ENCODE assay signal across 8 cellular contexts in the genomic region with DNA sequence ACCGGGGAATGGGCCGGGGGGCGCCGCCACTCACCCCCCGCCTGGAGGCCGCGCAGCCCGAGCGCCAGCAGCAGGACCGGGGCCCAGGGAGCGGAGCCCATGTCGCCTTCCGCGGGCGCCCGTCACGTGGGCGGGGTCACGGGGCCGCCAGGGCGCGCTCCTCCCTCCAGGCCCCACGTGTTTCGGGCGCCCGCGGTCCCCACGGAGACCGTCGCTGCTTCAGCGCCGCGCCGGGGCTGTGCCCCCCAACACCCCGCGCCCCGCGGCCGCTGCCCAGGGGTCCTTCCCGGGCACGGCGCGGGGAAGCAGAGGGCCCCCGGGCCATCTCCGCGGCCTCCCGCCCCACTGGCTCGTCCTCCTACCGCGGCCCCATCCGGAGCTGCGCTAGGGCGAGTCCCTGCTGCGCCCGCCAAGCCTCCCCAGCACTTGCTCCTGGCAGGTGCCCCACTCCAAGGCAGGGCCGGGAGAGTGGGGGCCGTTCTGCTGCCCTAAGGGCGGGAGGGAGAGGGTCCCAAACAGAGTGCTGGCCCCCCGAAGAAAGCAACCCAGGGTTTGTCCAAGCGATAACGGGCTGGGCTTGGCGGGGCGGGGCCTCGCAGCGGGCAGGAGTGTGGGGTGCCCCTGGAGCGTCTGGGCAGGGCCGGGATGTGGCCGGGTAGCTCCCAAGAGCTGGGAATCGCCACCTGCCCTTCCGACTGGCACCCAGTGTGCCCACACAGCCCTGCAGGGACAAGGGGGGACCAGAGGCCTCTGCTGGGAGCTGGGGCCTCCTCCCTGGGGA. TPM values are rescaled to one million over a fixed set of nuclear protein-coding genes. Genes with fewer than 3 reads are reported as not detected.
DNase-seq lines count a peak whose midpoint lies in the region; ATAC-seq and TF ChIP-seq lines count a peak whose summit lies in the region.

Gene DPP7 (minus strand): TSS at position 121 of the 781 bp plus-strand sequence. CDS start 20 bp downstream, at position 101.

- TF ChIP-seq RAD21 in liver (IDR thresholded peaks at IDR 0.05), result no peak

- no peak within 1 kb of the TSS for H3K9ac ChIP-seq in liver (ENCODE audit: low read depth in 1 of 2, low read length in 2 of 2)

- DNase-seq in GM10248 (ENCODE audit: extremely low spot score), result peak; percentile 94
- peak; percentile 92 for DNase-seq in H7
- DNase-seq in NCI-H1930 (lab: John Stamatoyannopoulos, UW), result peak; percentile 42 to 50
- DNase-seq in activated CD4-positive, alpha-beta T cell treated with anti-CD3 and anti-CD28 coated beads for 4 hours, result peak; percentile 75 to 82
- peak; percentile 78 for DNase-seq in stimulated activated CD4-positive, alpha-beta T cell treated with anti-CD3 and anti-CD28 coated beads, Interleukin-4, amount 100 ng/mL, for 24 hours

- H3K27me3 ChIP-seq in H7 (ENCODE audit: control insufficient read depth, insufficient read depth, low read length), result peaks cover 26% of the 10 kb centered on the region
- H3K27me3 ChIP-seq in liver (ENCODE audit: control insufficient read depth in 4 of 4, insufficient read depth in 4 of 4, low read length in 3 of 4), result no peaks in the 10 kb centered on the region

- H3K4me3 ChIP-seq in H7 (ENCODE audit: insufficient read depth, low read depth, low read length) (peak within 1 kb of the TSS; percentile 40), liver (ENCODE audit: low read depth in 1 of 3, low read length in 3 of 3) (peak within 1 kb of the TSS in 2 of 3 donors; percentile 47 to 75)

- H3K27ac ChIP-seq in cingulate gyrus (ENCODE audit: low read depth, low read length), result peak within 1 kb of the TSS; percentile 14
- no peak within 1 kb of the TSS for H3K27ac ChIP-seq in liver (ENCODE audit: low read depth in 1 of 2, low read length in 2 of 2)

- TF ChIP-seq CTCF in GM10248 (IDR thresholded peaks at IDR 0.05; ENCODE audit: control extremely low read depth, extremely low read depth, low read depth, missing control alignments) (no peak), liver (IDR thresholded peaks at IDR 0.05; ENCODE audit: low read depth, low read length, missing input control) (no peak)

- H3K9me3 ChIP-seq in liver (ENCODE audit: control insufficient read depth in 4 of 4, low read length in 3 of 4), result no peaks in the 10 kb centered on the region

- CTCF ChIA-PET in GM10248 (lab: Yijun Ruan, JAX), result interaction anchor here (1.0 to 1.7 kb wide), 4 partner anchors 19 to 128 kb away, joined by 3 to 8 read pairs (median 4); partner anchors contain the start of gene RNF224

- 8% methylated on average over 70 of the region's 70 CpGs for WGBS in liver

- no peak for ATAC-seq in HG02938 (IDR thresholded peaks at IDR 0.05; ENCODE audit: unreplicated experiment)

- POLR2A ChIA-PET in GM10248 (lab: Yijun Ruan, JAX), result interaction anchor here (1.0 to 1.1 kb wide), 2 partner anchors 36 to 126 kb away, joined by 4 to 21 read pairs; partner anchors contain the start of gene TUBB4B

- peaks cover 4 to 7% (median 5%) of the 10 kb centered on the region in 4 donors for H3K4me1 ChIP-seq in liver (ENCODE audit: control insufficient read depth in 4 of 4, insufficient read depth in 4 of 4, low read length in 3 of 4)

- no peaks in the 10 kb centered on the region for H3K36me3 ChIP-seq in H7 (replicated peaks; ENCODE audit: control insufficient read depth, insufficient read depth, low read length)
- peaks cover 0 to 6% (median 2%) of the 10 kb centered on the region in 4 donors for H3K36me3 ChIP-seq in liver (ENCODE audit: control insufficient read depth in 4 of 4, insufficient read depth in 3 of 4, low read depth in 1 of 4, low read length in 3 of 4)

TF ChIP-seq in liver, 16 proteins besides CTCF, POLR2A, EP300 and RAD21:
- TF ChIP-seq, protein P1, sequence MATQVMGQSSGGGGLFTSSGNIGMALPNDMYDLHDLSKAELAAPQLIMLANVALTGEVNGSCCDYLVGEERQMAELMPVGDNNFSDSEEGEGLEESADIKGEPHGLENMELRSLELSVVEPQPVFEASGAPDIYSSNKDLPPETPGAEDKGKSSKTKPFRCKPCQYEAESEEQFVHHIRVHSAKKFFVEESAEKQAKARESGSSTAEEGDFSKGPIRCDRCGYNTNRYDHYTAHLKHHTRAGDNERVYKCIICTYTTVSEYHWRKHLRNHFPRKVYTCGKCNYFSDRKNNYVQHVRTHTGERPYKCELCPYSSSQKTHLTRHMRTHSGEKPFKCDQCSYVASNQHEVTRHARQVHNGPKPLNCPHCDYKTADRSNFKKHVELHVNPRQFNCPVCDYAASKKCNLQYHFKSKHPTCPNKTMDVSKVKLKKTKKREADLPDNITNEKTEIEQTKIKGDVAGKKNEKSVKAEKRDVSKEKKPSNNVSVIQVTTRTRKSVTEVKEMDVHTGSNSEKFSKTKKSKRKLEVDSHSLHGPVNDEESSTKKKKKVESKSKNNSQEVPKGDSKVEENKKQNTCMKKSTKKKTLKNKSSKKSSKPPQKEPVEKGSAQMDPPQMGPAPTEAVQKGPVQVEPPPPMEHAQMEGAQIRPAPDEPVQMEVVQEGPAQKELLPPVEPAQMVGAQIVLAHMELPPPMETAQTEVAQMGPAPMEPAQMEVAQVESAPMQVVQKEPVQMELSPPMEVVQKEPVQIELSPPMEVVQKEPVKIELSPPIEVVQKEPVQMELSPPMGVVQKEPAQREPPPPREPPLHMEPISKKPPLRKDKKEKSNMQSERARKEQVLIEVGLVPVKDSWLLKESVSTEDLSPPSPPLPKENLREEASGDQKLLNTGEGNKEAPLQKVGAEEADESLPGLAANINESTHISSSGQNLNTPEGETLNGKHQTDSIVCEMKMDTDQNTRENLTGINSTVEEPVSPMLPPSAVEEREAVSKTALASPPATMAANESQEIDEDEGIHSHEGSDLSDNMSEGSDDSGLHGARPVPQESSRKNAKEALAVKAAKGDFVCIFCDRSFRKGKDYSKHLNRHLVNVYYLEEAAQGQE (IDR thresholded peaks at IDR 0.05), result no peak
- TF ChIP-seq, protein P2, sequence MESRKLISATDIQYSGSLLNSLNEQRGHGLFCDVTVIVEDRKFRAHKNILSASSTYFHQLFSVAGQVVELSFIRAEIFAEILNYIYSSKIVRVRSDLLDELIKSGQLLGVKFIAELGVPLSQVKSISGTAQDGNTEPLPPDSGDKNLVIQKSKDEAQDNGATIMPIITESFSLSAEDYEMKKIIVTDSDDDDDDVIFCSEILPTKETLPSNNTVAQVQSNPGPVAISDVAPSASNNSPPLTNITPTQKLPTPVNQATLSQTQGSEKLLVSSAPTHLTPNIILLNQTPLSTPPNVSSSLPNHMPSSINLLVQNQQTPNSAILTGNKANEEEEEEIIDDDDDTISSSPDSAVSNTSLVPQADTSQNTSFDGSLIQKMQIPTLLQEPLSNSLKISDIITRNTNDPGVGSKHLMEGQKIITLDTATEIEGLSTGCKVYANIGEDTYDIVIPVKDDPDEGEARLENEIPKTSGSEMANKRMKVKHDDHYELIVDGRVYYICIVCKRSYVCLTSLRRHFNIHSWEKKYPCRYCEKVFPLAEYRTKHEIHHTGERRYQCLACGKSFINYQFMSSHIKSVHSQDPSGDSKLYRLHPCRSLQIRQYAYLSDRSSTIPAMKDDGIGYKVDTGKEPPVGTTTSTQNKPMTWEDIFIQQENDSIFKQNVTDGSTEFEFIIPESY (IDR thresholded peaks at IDR 0.05), result no peak
- TF ChIP-seq HNF4G (IDR thresholded peaks at IDR 0.05), result no peak
- TF ChIP-seq SP1 (IDR thresholded peaks at IDR 0.05), result no peak
- no peak for TF ChIP-seq JUND (IDR thresholded peaks at IDR 0.05)
- no peak for TF ChIP-seq GABPA (IDR thresholded peaks at IDR 0.05 in 1 of 2, conservative IDR thresholded peaks at IDR 0.05 in 1 of 2)
- TF ChIP-seq TAF1 (conservative IDR thresholded peaks at IDR 0.05), result no peak
- TF ChIP-seq HNF4A (conservative IDR thresholded peaks at IDR 0.05), result no peak
- TF ChIP-seq FOXA1 (IDR thresholded peaks at IDR 0.05), result no peak
- TF ChIP-seq, protein P3, sequence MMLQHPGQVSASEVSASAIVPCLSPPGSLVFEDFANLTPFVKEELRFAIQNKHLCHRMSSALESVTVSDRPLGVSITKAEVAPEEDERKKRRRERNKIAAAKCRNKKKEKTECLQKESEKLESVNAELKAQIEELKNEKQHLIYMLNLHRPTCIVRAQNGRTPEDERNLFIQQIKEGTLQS (IDR thresholded peaks at IDR 0.05), result no peak
- TF ChIP-seq MAX (IDR thresholded peaks at IDR 0.05), result no peak
- TF ChIP-seq YY1 (IDR thresholded peaks at IDR 0.05), result no peak
- no peak for TF ChIP-seq EGR1 (IDR thresholded peaks at IDR 0.05; ENCODE audit: low read depth in 2 of 2)
- no peak for TF ChIP-seq NR2F2 (IDR thresholded peaks at IDR 0.05)
- no peak for TF ChIP-seq FOXA2 (IDR thresholded peaks at IDR 0.05)
- TF ChIP-seq RXRA (IDR thresholded peaks at IDR 0.05), result no peak
TF ChIP-seq in liver: peak in this region for 0.

RNA-seq across cellular contexts. Expression of gene DPP7, which starts in this region (rescaled TPM):
- 15.8 and 18.2 TPM in 2 replicates for total RNA-seq in H7 (2014; rRNA removed; shearing (Covaris generic))
- total RNA-seq in liver, result 10 to 100 TPM; 25.0 to 38.8 TPM
- 10 to 100 TPM; 62.6 to 71.1 TPM for polyA plus RNA-seq in liver
